ENCODE assay signal across 12 cellular contexts in genomic region chr4:143286733-143287570, GRCh38. TPM values are rescaled to one million over a fixed set of nuclear protein-coding genes. Genes with fewer than 3 reads are reported as not detected.
DNase-seq lines count a peak whose midpoint lies in the region; ATAC-seq, FAIRE-seq and TF ChIP-seq lines count a peak whose summit lies in the region.
"Had no signal": no experiment of that assay in that cellular context is flagged by ENCODE, and none has a peak within 500 bp of the region (broad histone marks: within the 10 kb centered on the region; RNA-seq: fewer than 3 reads in every experiment).

No MANE protein-coding gene starts in this region.

- H3K4me3 ChIP-seq in K562 (no peak overlapping the region), testis (no peak overlapping the region)

- no peaks in the 10 kb centered on the region for H3K79me2 ChIP-seq in K562 (ENCODE audit: control insufficient read depth, insufficient read depth, low read length)

- no peak for FAIRE-seq in K562 (lab: Jason Lieb, UNC)
- FAIRE-seq: frontal cortex had no signal

- BruUV-seq in K562 (replicated peaks; lab: Mats Ljungman, UMichigan) = no TSS peak

- H3K4me2 ChIP-seq in K562 (ENCODE audit: insufficient read depth, low read length) = no peak overlapping the region

- 3% methylated on average over 7 of the region's 7 CpGs for WGBS in K562 (ENCODE audit: insufficient coverage, low coverage, missing lambda C conversion rate)
- 31 to 35% methylated on average over 7 of the region's 7 CpGs for WGBS in testis, 2 donors

- ATAC-seq in K562 = no peak; the same call in 2 of the 3 replicates
- ATAC-seq in Right ventricle myocardium superior (ENCODE audit: poor library complexity) = peak; percentile 66
- ATAC-seq in sciatic nerve = peak; percentile 70
- no peak for ATAC-seq in activated CD8-positive, alpha-beta memory T cell treated with anti-CD3 and anti-CD28 coated beads, Interleukin-2, amount 10 ng/mL, durations not matched to agents 7 days and 5 days

- no peak for TF ChIP-seq EP300 in K562 (IDR thresholded peaks at IDR 0.05; ENCODE audit: low read length)

- no peak overlapping the region for H3K9ac ChIP-seq in K562 (ENCODE audit: insufficient read depth in 1 of 2, low read depth in 2 of 2, low read length in 2 of 2)

- no peaks in the 10 kb centered on the region; a peak in 1 of 5 replicates for H3K4me1 ChIP-seq in K562 (replicated peaks in 1 of 2; ENCODE audit: control insufficient read depth in 2 of 2, insufficient read depth in 2 of 2, low read length in 2 of 2)
- no peaks in the 10 kb centered on the region for H3K4me1 ChIP-seq in testis

- no peaks in the 10 kb centered on the region; a peak in 1 of 5 replicates for H3K27me3 ChIP-seq in K562 (ENCODE audit: control insufficient read depth in 2 of 2, insufficient read depth in 2 of 2, low read length in 2 of 2)
- H3K27me3 ChIP-seq in testis = no peaks in the 10 kb centered on the region

- H3K36me3 Mint-ChIP-seq in activated CD8-positive, alpha-beta memory T cell treated with anti-CD3 and anti-CD28 coated beads, Interleukin-2, amount 10 ng/mL, durations not matched to agents 7 days and 5 days = no peaks in the 10 kb centered on the region
- H3K36me3 Mint-ChIP-seq: naive B cell had no signal

- POLR2A ChIA-PET in K562 (lab: Yijun Ruan, JAX) = no interaction called here

- DNase-seq in EH (ENCODE audit: low read depth) (peak; percentile 75), K562 (ENCODE audit: extremely low read depth in 1 of 4, low spot score in 3 of 4) (peak in 1 of 4 experiments; percentile 8), Right ventricle myocardium superior (no peak), sciatic nerve (ENCODE audit: low spot score) (no peak), HUDEP-2 (lab: John Stamatoyannopoulos, UW; ENCODE audit: unreplicated experiment in 76 of 76) (no peak), T-helper 1 cell (no peak), testis (no peak)
- DNase-seq in activated CD8-positive, alpha-beta memory T cell treated with anti-CD3 and anti-CD28 coated beads, Interleukin-2, amount 10 ng/mL, durations not matched to agents 7 days and 5 days = no peak
- DNase-seq: activated B cell treated with CpG ODN at 0.5 μM for 24 hours; activated naive CD4-positive, alpha-beta T cell treated with Interleukin-2 at 50 U/mL for 16 hours; naive B cell had no signal

- no peaks in the 10 kb centered on the region for H3K9me1 ChIP-seq in K562 (ENCODE audit: control insufficient read depth, insufficient read depth, low read length)

- CTCF ChIA-PET in K562 (lab: Yijun Ruan, JAX; ENCODE audit: low intra/inter-chr PET ratio) = no interaction called here
- CTCF ChIA-PET in activated CD8-positive, alpha-beta memory T cell treated with anti-CD3 and anti-CD28 coated beads, Interleukin-2, amount 10 ng/mL, durations not matched to agents 7 days and 5 days (lab: Charles Lee) = no interaction called here

- no peak for TF ChIP-seq RAD21 in K562 (CRISPR knock-in tag; conservative IDR thresholded peaks at IDR 0.05 in 1 of 2, IDR thresholded peaks at IDR 0.05 in 1 of 2)

- H3K9me3 ChIP-seq in K562 (replicated peaks; ENCODE audit: control insufficient read depth, insufficient read depth, low read depth, low read length) = no peaks in the 10 kb centered on the region
- no peaks in the 10 kb centered on the region for H3K9me3 ChIP-seq in testis

- H3K9me3 Mint-ChIP-seq in activated CD8-positive, alpha-beta memory T cell treated with anti-CD3 and anti-CD28 coated beads, Interleukin-2, amount 10 ng/mL, durations not matched to agents 7 days and 5 days (ENCODE audit: low read depth) = no peaks in the 10 kb centered on the region
- H3K9me3 Mint-ChIP-seq: activated B cell treated with CpG ODN at 0.5 μM for 24 hours, naive B cell had no signal

- H3K36me3 ChIP-seq in K562 (ENCODE audit: control insufficient read depth, insufficient read depth, low read length) (no peaks in the 10 kb centered on the region), testis (ENCODE audit: low read depth, missing control alignments) (no peaks in the 10 kb centered on the region)

- intact Hi-C loops in K562 (cut with micrococcal nuclease) (no loop called here), Right ventricle myocardium superior (cut with DNase I) (no loop called here), sciatic nerve (cut with DNase I) (no loop called here), testis (cut with DNase I; ENCODE audit: low total_unique reads) (no loop called here)

- TF ChIP-seq POLR2A in K562 (conservative IDR thresholded peaks at IDR 0.05) (no peak), testis (IDR thresholded peaks at IDR 0.05) (no peak)

- no peak for TF ChIP-seq CTCF in K562 (IDR thresholded peaks at IDR 0.05 in 2 of 3, conservative IDR thresholded peaks at IDR 0.05 in 1 of 3; ENCODE audit: insufficient read depth in 2 of 3, low read depth in 1 of 3, low read length in 3 of 3)
- TF ChIP-seq CTCF in testis (IDR thresholded peaks at IDR 0.05) = no peak

- H3K27ac ChIP-seq in K562 (ENCODE audit: extremely low read depth, low read depth, low read length) = no peak overlapping the region
- peak overlapping the region in 1 of 2 donors; percentile 63 for H3K27ac ChIP-seq in testis

- H3K4me1 Mint-ChIP-seq in activated CD8-positive, alpha-beta memory T cell treated with anti-CD3 and anti-CD28 coated beads, Interleukin-2, amount 10 ng/mL, durations not matched to agents 7 days and 5 days = no peaks in the 10 kb centered on the region
- H3K4me1 Mint-ChIP-seq: activated B cell treated with CpG ODN at 0.5 μM for 24 hours had no signal

- no peak overlapping the region for H3K4me3 Mint-ChIP-seq in activated CD8-positive, alpha-beta memory T cell treated with anti-CD3 and anti-CD28 coated beads, Interleukin-2, amount 10 ng/mL, durations not matched to agents 7 days and 5 days
- H3K4me3 Mint-ChIP-seq: activated B cell treated with CpG ODN at 0.5 μM for 24 hours, naive B cell had no signal

- H3K27ac Mint-ChIP-seq in activated CD8-positive, alpha-beta memory T cell treated with anti-CD3 and anti-CD28 coated beads, Interleukin-2, amount 10 ng/mL, durations not matched to agents 7 days and 5 days = no peak overlapping the region
- H3K27ac Mint-ChIP-seq: activated B cell treated with CpG ODN at 0.5 μM for 24 hours, naive B cell had no signal

- H4K20me1 ChIP-seq in K562 (replicated peaks; ENCODE audit: control insufficient read depth, insufficient read depth, low read length) = no peaks in the 10 kb centered on the region

- in situ Hi-C loops in K562 (cut with MboI) = no loop called here

- no peak overlapping the region for H2AFZ ChIP-seq in K562 (ENCODE audit: low read depth, low read length)

- peaks cover 5% of the 10 kb centered on the region for H3K27me3 Mint-ChIP-seq in activated CD8-positive, alpha-beta memory T cell treated with anti-CD3 and anti-CD28 coated beads, Interleukin-2, amount 10 ng/mL, durations not matched to agents 7 days and 5 days
- H3K27me3 Mint-ChIP-seq: activated B cell treated with CpG ODN at 0.5 μM for 24 hours, naive B cell had no signal

TF ChIP-seq in K562, 482 proteins besides CTCF, POLR2A, EP300 and RAD21 (continues in another document):
- peak; percentile 63 for TF ChIP-seq MAFG (tag; conservative IDR thresholded peaks at IDR 0.05)
- TF ChIP-seq ZHX1 (conservative IDR thresholded peaks at IDR 0.05; ENCODE audit: low read length) = no peak
- no peak for TF ChIP-seq RCOR1 (IDR thresholded peaks at IDR 0.05; ENCODE audit: borderline replicate concordance in 1 of 2, low read depth in 2 of 2, low read length in 2 of 2)
- TF ChIP-seq SNAPC5 (CRISPR knock-in tag; IDR thresholded peaks at IDR 0.05) = no peak

RNA-seq across cellular contexts. Expression of gene GAB1, which starts 49.7 kb away (rescaled TPM):
- total RNA-seq in K562 (2011; cell fraction: chromatin; rRNA removed; ENCODE audit: low replicate concordance) = 25.0 and 56.0 TPM in 2 replicates
- 10.0 and 11.8 TPM in 2 replicates for total RNA-seq in K562 (2011; cell fraction: nucleolus; rRNA removed)
- 25.5 and 30.8 TPM in 2 replicates for total RNA-seq in K562 (2011; cell fraction: nucleoplasm; rRNA removed)
- total RNA-seq in K562 (2014; rRNA removed) (5.3 and 8.9 TPM in 2 replicates), K562 (2014; rRNA removed; fragmentation: Illumina TruSeq; extraction: Trizol) (9.7 and 12.0 TPM in 2 replicates), K562 (2015; rRNA removed; fragmentation: Illumina TruSeq; extraction: Trizol) (8.0 and 8.7 TPM in 2 replicates), K562 (2021) (10.3 and 10.9 TPM in 2 replicates), Right ventricle myocardium superior (72.5 TPM), sciatic nerve (279 TPM), testis (10 to 100 TPM; 61.3 to 64.5 TPM)
- polyA plus RNA-seq in K562 (2011; rRNA removed) (7.5 and 8.8 TPM in 2 replicates), K562 (2014; fragmentation: Illumina TruSeq; extraction: Trizol) (12.4 and 14.6 TPM in 2 replicates), K562 (2014; fragmentation: Nextera tagmentation; extraction: Ambion mirVana) (1 to 10 TPM; 1.3 to 2.2 TPM), K562 (2014; rRNA removed) (2.9 and 7.1 TPM in 2 replicates), testis (ENCODE audit: insufficient read depth, low read depth, low replicate concordance) (19.7 TPM)
- 3.1 and 3.5 TPM in 2 replicates for polyA plus RNA-seq in K562 (2011; cell fraction: cytosol; rRNA removed)
- polyA plus RNA-seq in K562 (2011; cell fraction: nucleus; rRNA removed) = 14.7 and 16.9 TPM in 2 replicates
- polyA plus RNA-seq in K562 (2012) = 2.7 and 5.0 TPM in 2 replicates
- 17.5 and 25.5 TPM in 2 replicates for polyA minus RNA-seq in K562 (2011; rRNA and poly(A)+ RNA removed)
- 7.1 and 7.4 TPM in 2 replicates for polyA minus RNA-seq in K562 (2011; cell fraction: cytosol; rRNA and poly(A)+ RNA removed)
- 14.5 and 16.8 TPM in 2 replicates for polyA minus RNA-seq in K562 (2011; cell fraction: nucleus; rRNA and poly(A)+ RNA removed)
- under 1 TPM; 0.55 to 0.91 TPM for total RNA-seq in activated CD8-positive, alpha-beta memory T cell treated with anti-CD3 and anti-CD28 coated beads, Interleukin-2, amount 10 ng/mL, durations not matched to agents 7 days and 5 days

Comparison
In these comparisons a context has a peak if more than half of its experiments do, and no peak if none do; other contexts are left out.
1. ATAC-seq: peak in Right ventricle myocardium superior (single experiment) and sciatic nerve (single experiment); none in K562 (single experiment) and activated CD8-positive, alpha-beta memory T cell treated with anti-CD3 and anti-CD28 coated beads, Interleukin-2, amount 10 ng/mL, durations not matched to agents 7 days and 5 days (single experiment).